Comparison of ENCODE assay signal across 8 cellular contexts in the genomic region with DNA sequence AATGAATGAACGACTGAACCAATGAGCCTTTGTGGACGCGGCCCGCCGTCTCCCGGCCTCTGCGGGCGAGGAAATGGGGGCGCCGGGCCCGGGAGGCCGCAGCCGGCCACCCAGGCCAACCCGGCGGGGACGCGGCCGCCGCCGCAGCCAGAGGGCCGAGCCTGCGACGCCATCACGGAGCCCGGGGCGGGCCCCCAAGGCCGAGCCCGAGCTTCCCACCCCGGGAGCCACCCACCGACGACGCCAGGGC. TPM values are rescaled to one million over a fixed set of nuclear protein-coding genes. Genes with fewer than 3 reads are reported as not detected.
A peak's percentile ranks its signal among the peaks of the same experiment; 100 is the strongest.
DNase-seq lines count a peak whose midpoint lies in the region; ATAC-seq, FAIRE-seq and TF ChIP-seq lines count a peak whose summit lies in the region.

No MANE protein-coding gene starts in this region.

- peaks cover 39% of the 10 kb centered on the region for H3K4me1 Mint-ChIP-seq in activated CD8-positive, alpha-beta memory T cell treated with anti-CD3 and anti-CD28 coated beads, Interleukin-2, amount 10 ng/mL, durations not matched to agents 7 days and 5 days
- peaks cover 41% of the 10 kb centered on the region for H3K4me1 Mint-ChIP-seq in activated CD4-positive, alpha-beta memory T cell treated with anti-CD3 and anti-CD28 coated beads, Interleukin-2, amount 10 ng/mL, durations not matched to agents 7 days and 5 days

- H3K36me3 ChIP-seq in keratinocyte (ENCODE audit: control insufficient read depth in 2 of 2, extremely low read depth in 1 of 2, insufficient read depth in 2 of 2, low read length in 2 of 2) (peaks cover 14 to 15% of the 10 kb centered on the region in 2 experiments), thyroid gland (peaks cover 5 to 10% of the 10 kb centered on the region in 2 donors)

- no peak for DNase-seq in activated CD8-positive, alpha-beta memory T cell treated with anti-CD3 and anti-CD28 coated beads, Interleukin-2, amount 10 ng/mL, durations not matched to agents 7 days and 5 days
- DNase-seq in activated CD8-positive, alpha-beta memory T cell treated with anti-CD3 and anti-CD28 coated beads, Interleukin-2, amount 50 U/mL, for 48 hours = no peak
- no peak for DNase-seq in activated CD4-positive, alpha-beta memory T cell treated with anti-CD3 and anti-CD28 coated beads, Interleukin-2, amount 10 ng/mL, durations not matched to agents 7 days and 5 days
- DNase-seq in keratinocyte (ENCODE audit: low read depth, low spot score) (no peak), thyroid gland (no peak), epidermal melanocyte (ENCODE audit: insufficient read length, low spot score) (no peak), NCI-H187 (lab: John Stamatoyannopoulos, UW) (no peak)

- whole genome bisulfite sequencing in thyroid gland, 2 donors = 0% methylated on average over 8 of the region's 32 CpGs

- H3K79me2 ChIP-seq in keratinocyte (ENCODE audit: control insufficient read depth, insufficient read depth, low read length) = peaks cover 74% of the 10 kb centered on the region

- peaks cover 1% of the 10 kb centered on the region for H4K20me1 ChIP-seq in keratinocyte (ENCODE audit: control insufficient read depth, extremely low read depth, insufficient read depth, low read length)

- intact Hi-C loops in thyroid gland (cut with DNase I) = no loop called here

- H3K4me2 ChIP-seq in keratinocyte (ENCODE audit: control insufficient read depth, extremely low read depth, insufficient read depth, low read depth, low read length) = peak overlapping the region; percentile 97

- CTCF ChIA-PET in activated CD8-positive, alpha-beta memory T cell treated with anti-CD3 and anti-CD28 coated beads, Interleukin-2, amount 10 ng/mL, durations not matched to agents 7 days and 5 days (lab: Charles Lee) = no interaction called here
- CTCF ChIA-PET in activated CD4-positive, alpha-beta memory T cell treated with anti-CD3 and anti-CD28 coated beads, Interleukin-2, amount 10 ng/mL, durations not matched to agents 7 days and 5 days (lab: Charles Lee) = no interaction called here

- peak overlapping the region; percentile 84 for H3K4me3 Mint-ChIP-seq in activated CD8-positive, alpha-beta memory T cell treated with anti-CD3 and anti-CD28 coated beads, Interleukin-2, amount 10 ng/mL, durations not matched to agents 7 days and 5 days
- H3K4me3 Mint-ChIP-seq in activated CD4-positive, alpha-beta memory T cell treated with anti-CD3 and anti-CD28 coated beads, Interleukin-2, amount 10 ng/mL, durations not matched to agents 7 days and 5 days = peak overlapping the region; percentile 97

- TF ChIP-seq POLR2A in thyroid gland (IDR thresholded peaks at IDR 0.05) = no peak

- ATAC-seq in activated CD8-positive, alpha-beta memory T cell treated with anti-CD3 and anti-CD28 coated beads, Interleukin-2, amount 10 ng/mL, durations not matched to agents 7 days and 5 days = no peak
- ATAC-seq in HG03108 (IDR thresholded peaks at IDR 0.05; ENCODE audit: unreplicated experiment) = no peak

- no peaks in the 10 kb centered on the region for H3K9me3 Mint-ChIP-seq in activated CD8-positive, alpha-beta memory T cell treated with anti-CD3 and anti-CD28 coated beads, Interleukin-2, amount 10 ng/mL, durations not matched to agents 7 days and 5 days (ENCODE audit: low read depth)
- no peaks in the 10 kb centered on the region for H3K9me3 Mint-ChIP-seq in activated CD4-positive, alpha-beta memory T cell treated with anti-CD3 and anti-CD28 coated beads, Interleukin-2, amount 10 ng/mL, durations not matched to agents 7 days and 5 days

- peak overlapping the region; percentile 94 for H3K9ac ChIP-seq in keratinocyte (ENCODE audit: control insufficient read depth, extremely low read depth, insufficient read depth, low read length)

- H3K27ac ChIP-seq in keratinocyte (ENCODE audit: control insufficient read depth, insufficient read depth, low read length) (peak overlapping the region; percentile 93), thyroid gland (peak overlapping the region in 2 of 3 donors; percentile 76 to 97)

- FAIRE-seq in keratinocyte (lab: Jason Lieb, UNC) = no peak

- TF ChIP-seq CTCF in keratinocyte (optimal IDR thresholded peaks at IDR 0.05 in 1 of 3, IDR thresholded peaks at IDR 0.05 in 1 of 3, conservative IDR thresholded peaks at IDR 0.05 in 1 of 3; ENCODE audit: extremely low read depth in 1 of 3, insufficient read depth in 2 of 3, low read length in 3 of 3) = no peak
- TF ChIP-seq CTCF in thyroid gland (IDR thresholded peaks at IDR 0.05) = no peak

- peak overlapping the region; percentile 30 for H2AFZ ChIP-seq in keratinocyte (ENCODE audit: control insufficient read depth, low read length)

- no peaks in the 10 kb centered on the region for H3K27me3 Mint-ChIP-seq in activated CD8-positive, alpha-beta memory T cell treated with anti-CD3 and anti-CD28 coated beads, Interleukin-2, amount 10 ng/mL, durations not matched to agents 7 days and 5 days
- H3K27me3 Mint-ChIP-seq in activated CD4-positive, alpha-beta memory T cell treated with anti-CD3 and anti-CD28 coated beads, Interleukin-2, amount 10 ng/mL, durations not matched to agents 7 days and 5 days = no peaks in the 10 kb centered on the region

- H3K4me1 ChIP-seq in keratinocyte (ENCODE audit: control insufficient read depth, extremely low read depth, insufficient read depth, low read length) (peaks cover 10% of the 10 kb centered on the region), thyroid gland (peaks cover 11 to 30% of the 10 kb centered on the region in 2 donors)

- POLR2A ChIA-PET in activated CD4-positive, alpha-beta memory T cell treated with anti-CD3 and anti-CD28 coated beads, Interleukin-2, amount 10 ng/mL, durations not matched to agents 7 days and 5 days (lab: Charles Lee) = interaction anchor here (0.9 to 2.4 kb wide), 3 partner anchors 32 to 456 kb away, joined by 3 to 7 read pairs (median 5); a partner anchor contains a TSS

- H3K9me3 ChIP-seq in keratinocyte (ENCODE audit: control insufficient read depth, low read depth, low read length) = no peaks in the 10 kb centered on the region
- no peaks in the 10 kb centered on the region for H3K9me3 ChIP-seq in thyroid gland

- no peaks in the 10 kb centered on the region for H3K9me1 ChIP-seq in keratinocyte (ENCODE audit: control insufficient read depth, extremely low read depth, insufficient read depth, low read length)

- dilution Hi-C loops in keratinocyte (cut with MboI; ENCODE audit: extremely low pct_ligation_motif_present, low sequenced_read_pairs) = no loop called here

- H3K27ac Mint-ChIP-seq in activated CD8-positive, alpha-beta memory T cell treated with anti-CD3 and anti-CD28 coated beads, Interleukin-2, amount 10 ng/mL, durations not matched to agents 7 days and 5 days = peak overlapping the region; percentile 96
- peak overlapping the region; percentile 90 for H3K27ac Mint-ChIP-seq in activated CD4-positive, alpha-beta memory T cell treated with anti-CD3 and anti-CD28 coated beads, Interleukin-2, amount 10 ng/mL, durations not matched to agents 7 days and 5 days

- H3K27me3 ChIP-seq in keratinocyte (ENCODE audit: control insufficient read depth, extremely low read depth, insufficient read depth, low read length) (no peaks in the 10 kb centered on the region), thyroid gland (no peaks in the 10 kb centered on the region)

- peak overlapping the region; percentile 64 to 98 (median 96) for H3K4me3 ChIP-seq in keratinocyte (ENCODE audit: control insufficient read depth in 2 of 3, extremely low read depth in 1 of 3, insufficient read depth in 2 of 3, low read depth in 1 of 3, low read length in 3 of 3)
- H3K4me3 ChIP-seq in thyroid gland (replicated peaks in 1 of 3) = peak overlapping the region; percentile 57 to 98 (median 75)

- peaks cover 37% of the 10 kb centered on the region for H3K36me3 Mint-ChIP-seq in activated CD8-positive, alpha-beta memory T cell treated with anti-CD3 and anti-CD28 coated beads, Interleukin-2, amount 10 ng/mL, durations not matched to agents 7 days and 5 days
- H3K36me3 Mint-ChIP-seq in activated CD4-positive, alpha-beta memory T cell treated with anti-CD3 and anti-CD28 coated beads, Interleukin-2, amount 10 ng/mL, durations not matched to agents 7 days and 5 days (ENCODE audit: low read depth) = peaks cover 32% of the 10 kb centered on the region

RNA-seq across cellular contexts. Expression of a gene that starts 0.2 kb away (rescaled TPM):
- 100 to 1,000 TPM; 126 to 192 TPM for total RNA-seq in activated CD8-positive, alpha-beta memory T cell treated with anti-CD3 and anti-CD28 coated beads, Interleukin-2, amount 10 ng/mL, durations not matched to agents 7 days and 5 days
- total RNA-seq in activated CD4-positive, alpha-beta memory T cell treated with anti-CD3 and anti-CD28 coated beads, Interleukin-2, amount 10 ng/mL, durations not matched to agents 7 days and 5 days = 100 to 1,000 TPM; 125 to 128 TPM
- polyA plus RNA-seq in keratinocyte = 39.6 to 57.9 TPM (median 51.2 TPM) in 3 replicates
- 10.5 TPM for polyA plus RNA-seq in keratinocyte (2011; ENCODE audit: low read depth)
- polyA plus RNA-seq in keratinocyte (2011; cell fraction: cytosol; rRNA removed) = 21.1 and 25.1 TPM in 2 replicates
- 222 and 229 TPM in 2 replicates for polyA plus RNA-seq in keratinocyte (2011; cell fraction: nucleus; rRNA removed)
- polyA plus RNA-seq in keratinocyte (2012; ENCODE audit: low replicate concordance) = 31.8 and 38.0 TPM in 2 replicates
- 18.2 to 32.5 TPM (median 22.3 TPM) in 3 replicates for polyA minus RNA-seq in keratinocyte
- polyA minus RNA-seq in keratinocyte (2011; cell fraction: cytosol; rRNA and poly(A)+ RNA removed) = 12.1 TPM
- polyA minus RNA-seq in keratinocyte (2011; cell fraction: nucleus; rRNA and poly(A)+ RNA removed) = 32.5 and 51.0 TPM in 2 replicates
- 10 to 100 TPM; 70.3 to 93.5 (median 82.2) TPM for total RNA-seq in thyroid gland

RNA-seq across cellular contexts. Expression of a gene that starts 0.3 kb away (rescaled TPM):
- total RNA-seq in activated CD8-positive, alpha-beta memory T cell treated with anti-CD3 and anti-CD28 coated beads, Interleukin-2, amount 10 ng/mL, durations not matched to agents 7 days and 5 days = 10 to 100 TPM; 30.8 to 39.0 TPM
- total RNA-seq in activated CD4-positive, alpha-beta memory T cell treated with anti-CD3 and anti-CD28 coated beads, Interleukin-2, amount 10 ng/mL, durations not matched to agents 7 days and 5 days = 10 to 100 TPM; 19.7 to 22.5 TPM
- 23.8 to 32.7 TPM (median 30.7 TPM) in 3 replicates for polyA plus RNA-seq in keratinocyte
- polyA plus RNA-seq in keratinocyte (2011; ENCODE audit: low read depth) = 12.2 TPM
- polyA plus RNA-seq in keratinocyte (2011; cell fraction: cytosol; rRNA removed) = 24.1 and 37.6 TPM in 2 replicates
- polyA plus RNA-seq in keratinocyte (2011; cell fraction: nucleus; rRNA removed) = 27.1 and 37.3 TPM in 2 replicates
- polyA plus RNA-seq in keratinocyte (2012; ENCODE audit: low replicate concordance) = 15.3 and 37.1 TPM in 2 replicates
- 36.4 to 68.3 TPM (median 43.0 TPM) in 3 replicates for polyA minus RNA-seq in keratinocyte
- 58.5 TPM for polyA minus RNA-seq in keratinocyte (2011; cell fraction: cytosol; rRNA and poly(A)+ RNA removed)
- 20.7 and 24.2 TPM in 2 replicates for polyA minus RNA-seq in keratinocyte (2011; cell fraction: nucleus; rRNA and poly(A)+ RNA removed)
- total RNA-seq in thyroid gland = 10 to 100 TPM; 33.1 to 60.0 (median 46.1) TPM

RNA-seq across cellular contexts. Expression of a gene that starts 30.7 kb away (rescaled TPM):
- total RNA-seq in activated CD8-positive, alpha-beta memory T cell treated with anti-CD3 and anti-CD28 coated beads, Interleukin-2, amount 10 ng/mL, durations not matched to agents 7 days and 5 days = 10 to 100 TPM; 15.6 to 18.7 TPM
- 10 to 100 TPM; 17.6 to 21.0 TPM for total RNA-seq in activated CD4-positive, alpha-beta memory T cell treated with anti-CD3 and anti-CD28 coated beads, Interleukin-2, amount 10 ng/mL, durations not matched to agents 7 days and 5 days
- polyA plus RNA-seq in keratinocyte = 1.2 to 2.2 TPM (median 1.9 TPM) in 3 replicates
- 0.49 TPM for polyA plus RNA-seq in keratinocyte (2011; ENCODE audit: low read depth)
- polyA plus RNA-seq in keratinocyte (2011; cell fraction: cytosol; rRNA removed) = 1.7 and 2.6 TPM in 2 replicates
- 3.7 and 6.0 TPM in 2 replicates for polyA plus RNA-seq in keratinocyte (2011; cell fraction: nucleus; rRNA removed)
- 1.6 and 3.0 TPM in 2 replicates for polyA plus RNA-seq in keratinocyte (2012; ENCODE audit: low replicate concordance)
- 1.7 to 3.7 TPM (median 3.4 TPM) in 3 replicates for polyA minus RNA-seq in keratinocyte
- 1.2 TPM for polyA minus RNA-seq in keratinocyte (2011; cell fraction: cytosol; rRNA and poly(A)+ RNA removed)
- polyA minus RNA-seq in keratinocyte (2011; cell fraction: nucleus; rRNA and poly(A)+ RNA removed) = 2.0 and 2.9 TPM in 2 replicates
- 10 to 100 TPM; 28.0 to 43.9 (median 33.9) TPM for total RNA-seq in thyroid gland
